21 cellular contexts compared by ENCODE assay signal in the genomic region with DNA sequence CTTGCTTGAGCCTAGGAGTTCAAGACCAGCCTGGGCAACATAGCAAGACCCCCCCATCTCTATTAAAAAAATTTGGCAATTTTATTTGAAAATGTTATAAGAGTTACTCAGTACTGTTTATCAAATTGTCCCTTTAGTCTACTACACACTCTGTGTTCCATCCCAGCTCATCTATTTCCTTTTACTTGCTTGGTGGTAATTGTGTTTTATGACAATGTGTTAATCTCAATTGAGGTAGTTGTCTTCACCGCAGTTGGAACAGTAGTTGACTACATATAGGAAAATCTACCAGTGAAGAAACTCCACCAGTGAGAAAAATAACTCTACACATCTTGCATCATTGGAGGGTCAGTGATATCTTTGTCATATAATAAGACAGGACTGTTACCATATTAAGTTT. TPM values are rescaled to one million over a fixed set of nuclear protein-coding genes. Genes with fewer than 3 reads are reported as not detected.
DNase-seq lines count a peak whose midpoint lies in the region; ATAC-seq and TF ChIP-seq lines count a peak whose summit lies in the region.
"Had no signal": no experiment of that assay in that cellular context is flagged by ENCODE, and none has a peak within 500 bp of the region (broad histone marks: within the 10 kb centered on the region; RNA-seq: fewer than 3 reads in every experiment).

No MANE protein-coding gene starts in this region.

- intact Hi-C loops in activated T-helper 2 cell treated with anti-CD3 and anti-CD28 coated beads, Interferon-gamma antibody, Interleukin-2, Interleukin-4, amounts not matched to agents 10 μg/mL and 5 μg/mL and 100 μg/mL, durations not matched to agents 14 hours and 24 hours and 36 hours (cut with micrococcal nuclease) = loop anchor here (5.0 to 10.0 kb wide), 2 partner anchors 33 to 315 kb away; no protein-coding TSS in a partner anchor
- intact Hi-C loops in natural killer cell (cut with micrococcal nuclease) = loop anchor here (10.0 kb wide), 1 partner anchor 155 kb away; a partner anchor contains a TSS

- H3K4me1 Mint-ChIP-seq in activated T-cell treated with anti-CD3 and anti-CD28 coated beads, Interleukin-2, amount 50 U/mL, for 24 hours (ENCODE audit: low read depth) = peaks cover 82% of the 10 kb centered on the region
- peaks cover 60% of the 10 kb centered on the region for H3K4me1 Mint-ChIP-seq in activated T-helper 2 cell treated with anti-CD3 and anti-CD28 coated beads, Interferon-gamma antibody, Interleukin-2, Interleukin-4, amounts not matched to agents 10 μg/mL and 5 μg/mL and 100 μg/mL, durations not matched to agents 14 hours and 24 hours and 36 hours (ENCODE audit: low read depth)
- H3K4me1 Mint-ChIP-seq in natural killer cell = peaks cover 39 to 45% of the 10 kb centered on the region in 2 donors

- CTCF ChIA-PET in HEK293 (lab: Yijun Ruan, JAX) = interaction anchor here (1.8 kb wide), 1 partner anchor 126 kb away, joined by 9 read pairs; no protein-coding TSS in a partner anchor

- no peaks in the 10 kb centered on the region for H3K9me3 ChIP-seq in HEK293 (ENCODE audit: control insufficient read depth, insufficient read depth, low read depth, low read length)
- H3K9me3 ChIP-seq: esophagus muscularis mucosa, left ventricle myocardium inferior, testis, vagina had no signal

- ATAC-seq in natural killer cell = no peak
- no peak for ATAC-seq in HG03457 (IDR thresholded peaks at IDR 0.05; ENCODE audit: unreplicated experiment)
- ATAC-seq: effector memory CD8-positive, alpha-beta T cell; GM23338 had no signal

- peaks cover 8% of the 10 kb centered on the region for H3K4me1 ChIP-seq in HEK293 (ENCODE audit: control insufficient read depth, insufficient read depth, low read length)
- H3K4me1 ChIP-seq: testis had no signal

- no peaks in the 10 kb centered on the region for H3K27me3 Mint-ChIP-seq in activated T-cell treated with anti-CD3 and anti-CD28 coated beads, Interleukin-2, amount 50 U/mL, for 24 hours
- no peaks in the 10 kb centered on the region for H3K27me3 Mint-ChIP-seq in activated T-helper 2 cell treated with anti-CD3 and anti-CD28 coated beads, Interferon-gamma antibody, Interleukin-2, Interleukin-4, amounts not matched to agents 10 μg/mL and 5 μg/mL and 100 μg/mL, durations not matched to agents 14 hours and 24 hours and 36 hours (ENCODE audit: low read depth)
- H3K27me3 Mint-ChIP-seq in natural killer cell (ENCODE audit: low read depth in 2 of 2) = no peaks in the 10 kb centered on the region
- H3K27me3 Mint-ChIP-seq: effector memory CD8-positive, alpha-beta T cell; progenitor cell of endocrine pancreas had no signal

- no peaks in the 10 kb centered on the region for H3K36me3 ChIP-seq in HEK293 (ENCODE audit: control insufficient read depth in 2 of 2, insufficient read depth in 1 of 2, low read length in 2 of 2)
- H3K36me3 ChIP-seq: brain microvascular endothelial cell, esophagus muscularis mucosa, left ventricle myocardium inferior, vagina had no signal

- no peak for DNase-seq in activated T-cell treated with anti-CD3 and anti-CD28 coated beads, Interleukin-2, amount 50 U/mL, for 24 hours
- DNase-seq in activated T-cell treated with anti-CD3 and anti-CD28 coated beads for 4 hours = no peak
- no peak for DNase-seq in activated T-helper 2 cell treated with anti-CD3 and anti-CD28 coated beads, Interferon-gamma antibody, Interleukin-2, Interleukin-4, amounts not matched to agents 10 μg/mL and 5 μg/mL and 100 μg/mL, durations not matched to agents 14 hours and 24 hours and 36 hours (ENCODE audit: low spot score)
- DNase-seq in natural killer cell = no peak
- no peak for DNase-seq in NAMALWA (ENCODE audit: low spot score)
- DNase-seq in activated effector memory CD4-positive, alpha-beta T cell treated with Interleukin-2 at 50 U/mL for 16 hours = no peak
- DNase-seq: brain microvascular endothelial cell; C1 segment of cervical spinal cord; effector memory CD8-positive, alpha-beta T cell; hippocampal formation; left ventricle myocardium inferior; NCI-H187; NCI-H526 treated with DMSO at 0.1 percent for 48 hours; testis had no signal

- H3K9me3 Mint-ChIP-seq in activated T-cell treated with anti-CD3 and anti-CD28 coated beads, Interleukin-2, amount 50 U/mL, for 24 hours = no peaks in the 10 kb centered on the region
- H3K9me3 Mint-ChIP-seq in activated T-helper 2 cell treated with anti-CD3 and anti-CD28 coated beads, Interferon-gamma antibody, Interleukin-2, Interleukin-4, amounts not matched to agents 10 μg/mL and 5 μg/mL and 100 μg/mL, durations not matched to agents 14 hours and 24 hours and 36 hours = no peaks in the 10 kb centered on the region
- H3K9me3 Mint-ChIP-seq in natural killer cell = no peaks in the 10 kb centered on the region
- H3K9me3 Mint-ChIP-seq: effector memory CD8-positive, alpha-beta T cell; GM23338; mesothelial cell of epicardium had no signal

- H3K4me3 Mint-ChIP-seq in activated T-cell treated with anti-CD3 and anti-CD28 coated beads, Interleukin-2, amount 50 U/mL, for 24 hours = peak overlapping the region; percentile 73
- H3K4me3 Mint-ChIP-seq in activated T-helper 2 cell treated with anti-CD3 and anti-CD28 coated beads, Interferon-gamma antibody, Interleukin-2, Interleukin-4, amounts not matched to agents 10 μg/mL and 5 μg/mL and 100 μg/mL, durations not matched to agents 14 hours and 24 hours and 36 hours (ENCODE audit: low read depth) = no peak overlapping the region
- H3K4me3 Mint-ChIP-seq in natural killer cell = no peak overlapping the region
- H3K4me3 Mint-ChIP-seq: GM23338, mesothelial cell of epicardium had no signal

- no peak overlapping the region for H3K4me3 ChIP-seq in HEK293 (ENCODE audit: low read depth, low read length)
- H3K4me3 ChIP-seq: esophagus muscularis mucosa, GM23338, left ventricle myocardium inferior, testis, vagina had no signal

- POLR2A ChIA-PET in HEK293 (lab: Yijun Ruan, JAX) = no interaction called here

- no peak overlapping the region for H3K27ac ChIP-seq in HEK293 (ENCODE audit: extremely low read depth, low read depth, low read length)
- H3K27ac ChIP-seq: brain microvascular endothelial cell, esophagus muscularis mucosa, left ventricle myocardium inferior, testis, vagina had no signal

- H3K36me3 Mint-ChIP-seq in activated T-cell treated with anti-CD3 and anti-CD28 coated beads, Interleukin-2, amount 50 U/mL, for 24 hours (ENCODE audit: low read depth) = peaks cover 80% of the 10 kb centered on the region
- H3K36me3 Mint-ChIP-seq in activated T-helper 2 cell treated with anti-CD3 and anti-CD28 coated beads, Interferon-gamma antibody, Interleukin-2, Interleukin-4, amounts not matched to agents 10 μg/mL and 5 μg/mL and 100 μg/mL, durations not matched to agents 14 hours and 24 hours and 36 hours (ENCODE audit: low read depth) = peaks cover 60% of the 10 kb centered on the region
- no peaks in the 10 kb centered on the region for H3K36me3 Mint-ChIP-seq in natural killer cell

- no peak for TF ChIP-seq CTCF in HEK293 (tag by site-specific recombination; IDR thresholded peaks at IDR 0.05)
- no peak for TF ChIP-seq CTCF in natural killer cell (IDR thresholded peaks at IDR 0.05)

- peak overlapping the region; percentile 95 for H3K27ac Mint-ChIP-seq in activated T-cell treated with anti-CD3 and anti-CD28 coated beads, Interleukin-2, amount 50 U/mL, for 24 hours
- peak overlapping the region; percentile 71 for H3K27ac Mint-ChIP-seq in activated T-helper 2 cell treated with anti-CD3 and anti-CD28 coated beads, Interferon-gamma antibody, Interleukin-2, Interleukin-4, amounts not matched to agents 10 μg/mL and 5 μg/mL and 100 μg/mL, durations not matched to agents 14 hours and 24 hours and 36 hours
- H3K27ac Mint-ChIP-seq in natural killer cell = peak overlapping the region; percentile 26 to 56

TF ChIP-seq in HEK293, 187 proteins besides CTCF, POLR2A, EP300 and RAD21:
- TF ChIP-seq ZBTB8A (tag by site-specific recombination; IDR thresholded peaks at IDR 0.05) (no peak), ZNF121 (tag by site-specific recombination; IDR thresholded peaks at IDR 0.05) (0 out of 2 replicates have a peak, but pooled peaks have one; percentile 11)
TF ChIP-seq in HEK293: peak in this region for 1.

RNA-seq across cellular contexts. Expression of a gene that starts 8.0 kb away (rescaled TPM):
- total RNA-seq in activated T-helper 2 cell treated with anti-CD3 and anti-CD28 coated beads, Interferon-gamma antibody, Interleukin-2, Interleukin-4, amounts not matched to agents 10 μg/mL and 5 μg/mL and 100 μg/mL, durations not matched to agents 14 hours and 24 hours and 36 hours = 119 and 126 TPM in 2 replicates
- total RNA-seq in natural killer cell = 10 to 100 TPM; 44.3 to 63.3 (median 57.8) TPM

Comparison
In these comparisons a context has a peak if more than half of its experiments do, and no peak if none do; other contexts are left out.
1. H3K27ac Mint-ChIP-seq: peak in every context shown above with its lines; median percentile 95 in activated T-cell treated with anti-CD3 and anti-CD28 coated beads, Interleukin-2, amount 50 U/mL, for 24 hours; 71 in activated T-helper 2 cell treated with anti-CD3 and anti-CD28 coated beads, Interferon-gamma antibody, Interleukin-2, Interleukin-4, amounts not matched to agents 10 μg/mL and 5 μg/mL and 100 μg/mL, durations not matched to agents 14 hours and 24 hours and 36 hours; 41 in natural killer cell.